In genomic region chr5:1719860-1720259, GRCh38 we compare ENCODE assay signal across 27 cellular contexts.
"Had no signal": no experiment of that assay in that cellular context is flagged by ENCODE, and none has a peak within 500 bp of the region (broad histone marks: within the 10 kb centered on the region; RNA-seq: fewer than 3 reads in every experiment).

No MANE protein-coding gene starts in this region.

- H3K36me3 ChIP-seq: heart left ventricle, lower lobe of right lung, ovary, sigmoid colon, tibial nerve had no signal

- ATAC-seq: heart left ventricle; left cardiac atrium; left lobe of liver; lower lobe of right lung; mucosa of descending colon; naive thymus-derived CD4-positive, alpha-beta T cell; natural killer cell treated with Interleukin-12 subunit alpha and Interleukin-12 subunit beta and Interleukin-15 and Interleukin-18, amount 100 ng/mL, for 72 hours; right cardiac atrium; stimulated activated memory B cell treated with anti-CD40 and anti-IgM and Interleukin-4, amounts not matched to agents 10 μg/mL and 1 μg/mL and 100 μg/mL, for 72 hours; stimulated activated naive CD8-positive, alpha-beta T cell treated with anti-CD3 and anti-CD28 coated beads, Interleukin-15, amount 100 ng/mL, for 72 hours had no signal

- H3K4me1 Mint-ChIP-seq: immature natural killer cell; naive thymus-derived CD4-positive, alpha-beta T cell; stimulated activated memory B cell treated with anti-CD40 and anti-IgM and Interleukin-4, amounts not matched to agents 10 μg/mL and 1 μg/mL and 100 μg/mL, for 72 hours; stimulated activated naive CD8-positive, alpha-beta T cell treated with anti-CD3 and anti-CD28 coated beads, Interleukin-15, amount 100 ng/mL, for 72 hours had no signal

- H3K36me3 Mint-ChIP-seq: immature natural killer cell; stimulated activated memory B cell treated with anti-CD40 and anti-IgM and Interleukin-4, amounts not matched to agents 10 μg/mL and 1 μg/mL and 100 μg/mL, for 72 hours; type B pancreatic cell had no signal

- H3K27me3 ChIP-seq: ovary, tibial nerve had no signal

- H3K4me3 Mint-ChIP-seq: immature natural killer cell; naive thymus-derived CD4-positive, alpha-beta T cell; natural killer cell treated with Interleukin-12 subunit alpha and Interleukin-12 subunit beta and Interleukin-15 and Interleukin-18, amount 100 ng/mL, for 72 hours; stimulated activated memory B cell treated with anti-CD40 and anti-IgM and Interleukin-4, amounts not matched to agents 10 μg/mL and 1 μg/mL and 100 μg/mL, for 72 hours; stimulated activated naive CD8-positive, alpha-beta T cell treated with anti-CD3 and anti-CD28 coated beads, Interleukin-15, amount 100 ng/mL, for 72 hours; type B pancreatic cell had no signal

- DNase-seq: hypothalamus; immature natural killer cell; kidney glomerular epithelial cell; left cardiac atrium; lower lobe of right lung; mesendoderm; midbrain; mucosa of descending colon; naive thymus-derived CD4-positive, alpha-beta T cell; ovary; right cardiac atrium; sigmoid colon; small intestine; stimulated activated CD4-positive, alpha-beta T cell treated with anti-CD3 and anti-CD28 coated beads, Interleukin-1b, Interleukin-23, amount 100 ng/mL, for 48 hours; stimulated activated CD4-positive, alpha-beta T cell treated with anti-CD3 and anti-CD28 coated beads, Interleukin-2, amount 100 ng/mL, for 48 hours; stimulated activated CD4-positive, alpha-beta T cell treated with anti-CD3 and anti-CD28 coated beads, Interleukin-4, amount 100 ng/mL, for 4 hours; stimulated activated CD8-positive, alpha-beta memory T cell treated with anti-CD3 and anti-CD28 coated beads, Interleukin-4, amount 100 ng/mL, for 48 hours; stimulated activated naive CD4-positive, alpha-beta T cell treated with Interleukin-2 at 50 U/mL for 16 hours; stimulated activated naive CD8-positive, alpha-beta T cell treated with anti-CD3 and anti-CD28 coated beads, Interleukin-15, amount 100 ng/mL, for 72 hours; substantia nigra had no signal

- H3K4me1 ChIP-seq: heart left ventricle, lower lobe of right lung, sigmoid colon, tibial nerve had no signal

- H3K27ac Mint-ChIP-seq: immature natural killer cell; naive thymus-derived CD4-positive, alpha-beta T cell; natural killer cell treated with Interleukin-12 subunit alpha and Interleukin-12 subunit beta and Interleukin-15 and Interleukin-18, amount 100 ng/mL, for 72 hours; progenitor cell of endocrine pancreas; stimulated activated memory B cell treated with anti-CD40 and anti-IgM and Interleukin-4, amounts not matched to agents 10 μg/mL and 1 μg/mL and 100 μg/mL, for 72 hours; stimulated activated naive CD8-positive, alpha-beta T cell treated with anti-CD3 and anti-CD28 coated beads, Interleukin-15, amount 100 ng/mL, for 72 hours; type B pancreatic cell had no signal

- H3K4me3 ChIP-seq: heart left ventricle, lower lobe of right lung, mucosa of descending colon, ovary, sigmoid colon, tibial nerve had no signal

- H3K27ac ChIP-seq: heart left ventricle, lower lobe of right lung, ovary, sigmoid colon, tibial nerve had no signal
